ENCODE assay signal across 24 cellular contexts in genomic region chr1:154454391-154455120, GRCh38. TPM values are rescaled to one million over a fixed set of nuclear protein-coding genes. Genes with fewer than 3 reads are reported as not detected.
DNase-seq lines count a peak whose midpoint lies in the region; ATAC-seq, FAIRE-seq and TF ChIP-seq lines count a peak whose summit lies in the region.
"Had no signal": no experiment of that assay in that cellular context is flagged by ENCODE, and none has a peak within 500 bp of the region (broad histone marks: within the 10 kb centered on the region; RNA-seq: fewer than 3 reads in every experiment).

No MANE protein-coding gene starts in this region.

- H3K27me3 Mint-ChIP-seq in CD4-positive, CD25-positive, alpha-beta regulatory T cell: no peaks in the 10 kb centered on the region
- no peaks in the 10 kb centered on the region for H3K27me3 Mint-ChIP-seq in HFFc6 (ENCODE audit: insufficient read depth)
- H3K27me3 Mint-ChIP-seq: activated B cell treated with CpG ODN at 0.5 μM for 24 hours; B cell; effector memory CD8-positive, alpha-beta T cell had no signal

- H3K9me3 ChIP-seq in BLaER1 treated with 17β-estradiol and CSF1 and Interleukin-3, amounts not matched to agents 10 nM and 100 nM (replicated peaks in 1 of 11): peaks cover 0 to 8% (median 0%) of the 10 kb centered on the region in 11 experiments; a peak in 2 of 22 replicates
- no peaks in the 10 kb centered on the region for H3K9me3 ChIP-seq in CD4-positive, CD25-positive, alpha-beta regulatory T cell (ENCODE audit: control insufficient read depth in 2 of 2, low read length in 2 of 2)
- H3K9me3 ChIP-seq in GM12878 (replicated peaks; ENCODE audit: control insufficient read depth, insufficient read depth, low read length): no peaks in the 10 kb centered on the region
- H3K9me3 ChIP-seq: heart right ventricle, psoas muscle had no signal

- DNase-seq in CD4-positive, CD25-positive, alpha-beta regulatory T cell: no peak
- DNase-seq in NCI-H2107 (lab: John Stamatoyannopoulos, UW) (peak; percentile 38), GM12878 (ENCODE audit: low read depth, low spot score) (no peak), NOMO-1 treated with DMSO at 0.1 percent for 48 hours (lab: John Stamatoyannopoulos, UW; ENCODE audit: unreplicated experiment) (no peak), HFFc6 (no peak)
- no peak for DNase-seq in stimulated activated CD4-positive, alpha-beta T cell treated with anti-CD3 and anti-CD28 coated beads, Interleukin-2, amount 100 ng/mL, for 48 hours
- DNase-seq: activated B cell treated with CpG ODN at 0.5 μM for 24 hours; activated effector memory CD4-positive, alpha-beta T cell treated with Interleukin-2 at 50 U/mL for 16 hours; cerebellar nuclear complex; effector memory CD8-positive, alpha-beta T cell; heart right ventricle; Karpas-422; NCI-H748 treated with DMSO at 0.1 percent for 48 hours had no signal

- TF ChIP-seq POLR2A in GM12878 (IDR thresholded peaks at IDR 0.05; ENCODE audit: low read depth, low read length): no peak

- RAD21 ChIA-PET in GM12878 (lab: Charles Lee; ENCODE audit: unreplicated experiment): interaction anchor here (0.7 to 1.2 kb wide), 3 partner anchors 9 to 13 kb away, joined by 3 to 5 read pairs (median 4); no protein-coding TSS in a partner anchor

- peaks cover 0 to 96% (median 65%) of the 10 kb centered on the region in 11 experiments; a peak in 17 of 22 replicates for H4K20me1 ChIP-seq in BLaER1 treated with 17β-estradiol and CSF1 and Interleukin-3, amounts not matched to agents 10 nM and 100 nM
- H4K20me1 ChIP-seq in GM12878 (ENCODE audit: control insufficient read depth, insufficient read depth): no peaks in the 10 kb centered on the region

- no peak for ATAC-seq in CD4-positive, CD25-positive, alpha-beta regulatory T cell (ENCODE audit: low read depth in 2 of 2)
- ATAC-seq in GM12878 (peak; percentile 54), GM21515 (IDR thresholded peaks at IDR 0.05; ENCODE audit: unreplicated experiment) (no peak)
- ATAC-seq: effector memory CD8-positive, alpha-beta T cell; HCT116 had no signal

- peaks cover 21 to 38% (median 30%) of the 10 kb centered on the region in 10 experiments for H3K4me1 ChIP-seq in BLaER1 treated with 17β-estradiol and CSF1 and Interleukin-3, amounts not matched to agents 10 nM and 100 nM
- peaks cover 8% of the 10 kb centered on the region for H3K4me1 ChIP-seq in CD4-positive, CD25-positive, alpha-beta regulatory T cell (ENCODE audit: control insufficient read depth, insufficient read depth, low read length, poor library complexity, severe bottlenecking)
- H3K4me1 ChIP-seq in GM12878 (ENCODE audit: control insufficient read depth, insufficient read depth, low read length): peaks cover 11% of the 10 kb centered on the region; the same call in 1 of the 2 replicates
- H3K4me1 ChIP-seq: psoas muscle had no signal

- TF ChIP-seq RAD21 in GM12878 (IDR thresholded peaks at IDR 0.05; ENCODE audit: insufficient read depth, low read depth, low read length): no peak

- no peaks in the 10 kb centered on the region for H3K27me3 ChIP-seq in BLaER1 treated with 17β-estradiol and CSF1 and Interleukin-3, amounts not matched to agents 10 nM and 100 nM
- H3K27me3 ChIP-seq in CD4-positive, CD25-positive, alpha-beta regulatory T cell (ENCODE audit: control insufficient read depth, insufficient read depth, low read length): no peaks in the 10 kb centered on the region
- no peaks in the 10 kb centered on the region for H3K27me3 ChIP-seq in GM12878 (replicated peaks in 1 of 2; ENCODE audit: control insufficient read depth in 2 of 2, insufficient read depth in 2 of 2, low read length in 1 of 2)
- H3K27me3 ChIP-seq: heart right ventricle had no signal

- H3K27ac Mint-ChIP-seq in CD4-positive, CD25-positive, alpha-beta regulatory T cell: peak overlapping the region in 2 of 3 donors; percentile 78 to 83
- no peak overlapping the region for H3K27ac Mint-ChIP-seq in HFFc6
- H3K27ac Mint-ChIP-seq: activated B cell treated with CpG ODN at 0.5 μM for 24 hours; B cell; effector memory CD8-positive, alpha-beta T cell; type B pancreatic cell had no signal

- peak; percentile 38 for FAIRE-seq in GM12878 (lab: Jason Lieb, UNC)
- FAIRE-seq: small intestine had no signal

- H3K4me2 ChIP-seq in BLaER1 treated with 17β-estradiol and CSF1 and Interleukin-3, amounts not matched to agents 10 nM and 100 nM: peak overlapping the region in 7 of 11 experiments; percentile 25 to 75 (median 63); a peak in 12 of 22 replicates
- no peak overlapping the region for H3K4me2 ChIP-seq in GM12878 (ENCODE audit: control insufficient read depth, insufficient read depth)

- intact Hi-C loops in GM12878 (cut with micrococcal nuclease; ENCODE audit: unreplicated experiment): no loop called here

- peaks cover 56% of the 10 kb centered on the region for H3K36me3 Mint-ChIP-seq in CD4-positive, CD25-positive, alpha-beta regulatory T cell
- 0 out of 2 replicates have a peak, but pooled peaks cover 6% of the 10 kb centered on the region for H3K36me3 Mint-ChIP-seq in HFFc6 (ENCODE audit: low read depth)
- H3K36me3 Mint-ChIP-seq: type B pancreatic cell had no signal

- TF ChIP-seq EP300 in GM12878 (IDR thresholded peaks at IDR 0.05; ENCODE audit: borderline replicate concordance in 1 of 2, control insufficient read depth in 1 of 2, low read depth in 2 of 2, low read length in 2 of 2): no peak

- no peaks in the 10 kb centered on the region for H3K79me2 ChIP-seq in GM12878 (ENCODE audit: control insufficient read depth, insufficient read depth, low read length)

- peak overlapping the region in 1 of 11 experiments; percentile 3; a peak in 1 of 22 replicates for H3K9ac ChIP-seq in BLaER1 treated with 17β-estradiol and CSF1 and Interleukin-3, amounts not matched to agents 10 nM and 100 nM
- no peak overlapping the region for H3K9ac ChIP-seq in GM12878 (ENCODE audit: control insufficient read depth, insufficient read depth, low read length)

- peak overlapping the region in 1 of 4 donors; percentile 96 for H3K4me3 Mint-ChIP-seq in CD4-positive, CD25-positive, alpha-beta regulatory T cell
- H3K4me3 Mint-ChIP-seq in HFFc6: no peak overlapping the region
- H3K4me3 Mint-ChIP-seq: activated B cell treated with CpG ODN at 0.5 μM for 24 hours; B cell; effector memory CD8-positive, alpha-beta T cell; nephron; type B pancreatic cell had no signal

- in situ Hi-C loops in GM12878 (cut with MboI): no loop called here

- BruUV-seq in GM12878 (replicated peaks; lab: Mats Ljungman, UMichigan): no TSS peak

- H2AFZ ChIP-seq in GM12878 (ENCODE audit: control insufficient read depth, low read depth, low read length): no peak overlapping the region

- H3K9me3 Mint-ChIP-seq in CD4-positive, CD25-positive, alpha-beta regulatory T cell: no peaks in the 10 kb centered on the region
- no peaks in the 10 kb centered on the region for H3K9me3 Mint-ChIP-seq in HFFc6
- H3K9me3 Mint-ChIP-seq: activated B cell treated with CpG ODN at 0.5 μM for 24 hours; effector memory CD8-positive, alpha-beta T cell; nephron; type B pancreatic cell had no signal

- peaks cover 0 to 100% (median 98%) of the 10 kb centered on the region in 11 experiments; a peak in 20 of 22 replicates for H3K36me3 ChIP-seq in BLaER1 treated with 17β-estradiol and CSF1 and Interleukin-3, amounts not matched to agents 10 nM and 100 nM
- peaks cover 78% of the 10 kb centered on the region for H3K36me3 ChIP-seq in CD4-positive, CD25-positive, alpha-beta regulatory T cell (ENCODE audit: control insufficient read depth, insufficient read depth, low read length)
- H3K36me3 ChIP-seq in GM12878 (ENCODE audit: control insufficient read depth in 2 of 2, insufficient read depth in 2 of 2, low read length in 1 of 2): peaks cover 0 to 3% of the 10 kb centered on the region in 2 experiments; a peak in 1 of 4 replicates

- 66% methylated on average over 5 of the region's 5 CpGs for WGBS in GM12878 (ENCODE audit: insufficient coverage, insufficient replicate concordance, low lambda C conversion rate, missing lambda C conversion rate)

- H3K4me3 ChIP-seq in BLaER1 treated with 17β-estradiol and CSF1 and Interleukin-3, amounts not matched to agents 10 nM and 100 nM: no peak overlapping the region
- no peak overlapping the region for H3K4me3 ChIP-seq in CD4-positive, CD25-positive, alpha-beta regulatory T cell (ENCODE audit: low read depth, low read length)
- no peak overlapping the region for H3K4me3 ChIP-seq in GM12878
- H3K4me3 ChIP-seq: heart right ventricle, lung, psoas muscle had no signal

- no peak for TF ChIP-seq CTCF in GM12878 (IDR thresholded peaks at IDR 0.05 in 2 of 3, conservative IDR thresholded peaks at IDR 0.05 in 1 of 3; ENCODE audit: control insufficient read depth in 2 of 3, extremely low read depth in 1 of 3, insufficient read depth in 1 of 3, low read depth in 3 of 3, low read length in 3 of 3)
- no peak for TF ChIP-seq CTCF in HFFc6 (IDR thresholded peaks at IDR 0.05)

- 0 out of 22 replicates have a peak overlapping the region, but pooled peaks of 1 of the 11 experiments have one; percentile 15 for H3K27ac ChIP-seq in BLaER1 treated with 17β-estradiol and CSF1 and Interleukin-3, amounts not matched to agents 10 nM and 100 nM
- H3K27ac ChIP-seq in CD4-positive, CD25-positive, alpha-beta regulatory T cell (ENCODE audit: insufficient read depth, low read length, poor library complexity, severe bottlenecking): peak overlapping the region; percentile 11
- no peak overlapping the region for H3K27ac ChIP-seq in GM12878 (ENCODE audit: control insufficient read depth, insufficient read depth)

- SMC1A ChIA-PET in GM12878 (lab: Charles Lee; ENCODE audit: uncharacterized antibody, unreplicated experiment): interaction anchor here (0.7 to 2.1 kb wide), 9 partner anchors 9 to 101 kb away, joined by 3 to 5 read pairs (median 3); partner anchors contain the start of gene IL6R

- H3K4me1 Mint-ChIP-seq in CD4-positive, CD25-positive, alpha-beta regulatory T cell: peaks cover 0 to 37% (median 18%) of the 10 kb centered on the region in 4 donors
- peaks cover 14% of the 10 kb centered on the region for H3K4me1 Mint-ChIP-seq in HFFc6 (ENCODE audit: low read depth)
- H3K4me1 Mint-ChIP-seq: activated B cell treated with CpG ODN at 0.5 μM for 24 hours, B cell had no signal

- CTCF ChIA-PET in GM12878 (lab: Yijun Ruan, JAX): interaction anchor here (0.6 to 1.7 kb wide), 7 partner anchors 12 to 101 kb away, joined by 3 to 6 read pairs (median 4); no protein-coding TSS in a partner anchor

- POLR2A ChIA-PET in GM12878 (lab: Charles Lee): interaction anchor here (0.5 to 0.6 kb wide), 3 partner anchors 42 to 574 kb away, joined by 3 to 5 read pairs (median 4); no protein-coding TSS in a partner anchor

RNA-seq across cellular contexts. Expression of gene TDRD10, which starts 47.5 kb away (rescaled TPM):
- total RNA-seq in CD4-positive, CD25-positive, alpha-beta regulatory T cell: not detected
- not detected for polyA plus RNA-seq in CD4-positive, CD25-positive, alpha-beta regulatory T cell
- 0.31 and 1.0 TPM in 2 replicates for total RNA-seq in GM12878 (2013; cell fraction: nucleolus; rRNA removed)
- total RNA-seq in GM12878 (2014; rRNA removed) (0.05 TPM in 1 of 2 replicates, not detected in the other), GM12878 (2014; rRNA removed; fragmentation: Illumina TruSeq; extraction: Trizol) (not detected in 2 replicates), GM12878 (2021) (not detected in 2 replicates)
- polyA plus RNA-seq in GM12878 (2011; ENCODE audit: low read depth): not detected
- polyA plus RNA-seq in GM12878 (2011; rRNA removed) (not detected in 2 replicates), GM12878 (2014; fragmentation: Illumina TruSeq; extraction: Trizol) (not detected in 2 replicates), GM12878 (2014; fragmentation: Nextera tagmentation; extraction: Ambion mirVana) (not detected), GM12878 (2014; rRNA removed) (not detected in 2 replicates), GM12878 (2016; fragmentation: Nextera tagmentation; extraction: Ambion mirVana) (not detected)
- polyA plus RNA-seq in GM12878 (2011; cell fraction: cytosol; rRNA removed): not detected in 2 replicates
- 0.07 TPM in 1 of 2 replicates, not detected in the other for polyA plus RNA-seq in GM12878 (2011; cell fraction: nucleus; rRNA removed)
- 0.10 TPM in 1 of 2 replicates, not detected in the other for polyA plus RNA-seq in GM12878 (2012)
- not detected in 2 replicates for polyA minus RNA-seq in GM12878 (2011; rRNA and poly(A)+ RNA removed)
- polyA minus RNA-seq in GM12878 (2011; cell fraction: cytosol; rRNA and poly(A)+ RNA removed): not detected in 2 replicates
- not detected in 2 replicates for polyA minus RNA-seq in GM12878 (2011; cell fraction: nucleus; rRNA and poly(A)+ RNA removed)
- not detected for total RNA-seq in HFFc6 (2021; fragmentation: NEBNext Ultra II Directional; extraction: Animal tissue kit (Norgen Biotek cat#: 25700))
- total RNA-seq: activated B cell treated with CpG ODN at 0.5 μM for 24 hours, B cell, RPMI7951 had no signal
- polyA plus RNA-seq: fibroblast of lung had no signal

RNA-seq across cellular contexts. Expression of gene SHE, which starts 47.7 kb away (rescaled TPM):
- not detected for total RNA-seq in CD4-positive, CD25-positive, alpha-beta regulatory T cell
- polyA plus RNA-seq in CD4-positive, CD25-positive, alpha-beta regulatory T cell: not detected
- 1.9 and 2.2 TPM in 2 replicates for total RNA-seq in GM12878 (2013; cell fraction: nucleolus; rRNA removed)
- under 0.01 and 0.05 TPM in 2 replicates for total RNA-seq in GM12878 (2014; rRNA removed)
- total RNA-seq in GM12878 (2014; rRNA removed; fragmentation: Illumina TruSeq; extraction: Trizol): 0.04 and 0.05 TPM in 2 replicates
- total RNA-seq in GM12878 (2021): 0.05 TPM in 2 replicates
- 0.05 TPM for polyA plus RNA-seq in GM12878 (2011; ENCODE audit: low read depth)
- not detected in 2 replicates for polyA plus RNA-seq in GM12878 (2011; rRNA removed)
- under 0.01 TPM in 1 of 2 replicates, not detected in the other for polyA plus RNA-seq in GM12878 (2011; cell fraction: cytosol; rRNA removed)
- not detected in 2 replicates for polyA plus RNA-seq in GM12878 (2011; cell fraction: nucleus; rRNA removed)
- polyA plus RNA-seq in GM12878 (2012): 0.05 and 0.08 TPM in 2 replicates
- 0.03 TPM in 1 of 2 replicates, not detected in the other for polyA plus RNA-seq in GM12878 (2014; fragmentation: Illumina TruSeq; extraction: Trizol)
- under 1 TPM; 0.02 TPM for polyA plus RNA-seq in GM12878 (2014; fragmentation: Nextera tagmentation; extraction: Ambion mirVana)
- 0.03 and 0.04 TPM in 2 replicates for polyA plus RNA-seq in GM12878 (2014; rRNA removed)
- not detected for polyA plus RNA-seq in GM12878 (2016; fragmentation: Nextera tagmentation; extraction: Ambion mirVana)
- not detected in 2 replicates for polyA minus RNA-seq in GM12878 (2011; rRNA and poly(A)+ RNA removed)
- polyA minus RNA-seq in GM12878 (2011; cell fraction: cytosol; rRNA and poly(A)+ RNA removed): not detected in 2 replicates
- not detected in 2 replicates for polyA minus RNA-seq in GM12878 (2011; cell fraction: nucleus; rRNA and poly(A)+ RNA removed)
- not detected for total RNA-seq in HFFc6 (2021; fragmentation: NEBNext Ultra II Directional; extraction: Animal tissue kit (Norgen Biotek cat#: 25700))
- total RNA-seq: B cell, fibroblast of lung, RPMI7951 had no signal
- polyA plus RNA-seq: fibroblast of lung had no signal

RNA-seq across cellular contexts. Expression of gene IL6R, which starts 49.4 kb away (rescaled TPM):
- total RNA-seq in CD4-positive, CD25-positive, alpha-beta regulatory T cell: 135 TPM
- polyA plus RNA-seq in CD4-positive, CD25-positive, alpha-beta regulatory T cell: 10 to 100 TPM; 54.5 to 84.4 (median 62.2) TPM
- total RNA-seq in GM12878 (2013; cell fraction: nucleolus; rRNA removed): 50.9 and 61.1 TPM in 2 replicates
- total RNA-seq in GM12878 (2014; rRNA removed) (29.3 and 31.9 TPM in 2 replicates), GM12878 (2014; rRNA removed; fragmentation: Illumina TruSeq; extraction: Trizol) (17.4 and 18.2 TPM in 2 replicates), GM12878 (2021) (37.7 and 43.4 TPM in 2 replicates)
- 3.2 TPM for polyA plus RNA-seq in GM12878 (2011; ENCODE audit: low read depth)
- polyA plus RNA-seq in GM12878 (2011; rRNA removed) (4.0 and 6.1 TPM in 2 replicates), GM12878 (2014; fragmentation: Illumina TruSeq; extraction: Trizol) (21.7 and 23.9 TPM in 2 replicates), GM12878 (2014; fragmentation: Nextera tagmentation; extraction: Ambion mirVana) (1 to 10 TPM; 1.9 to 3.9 TPM), GM12878 (2014; rRNA removed) (34.0 and 45.3 TPM in 2 replicates), GM12878 (2016; fragmentation: Nextera tagmentation; extraction: Ambion mirVana) (10 to 100 TPM; 16.5 to 16.8 TPM)
- 10.7 and 11.6 TPM in 2 replicates for polyA plus RNA-seq in GM12878 (2011; cell fraction: cytosol; rRNA removed)
- 4.5 and 6.2 TPM in 2 replicates for polyA plus RNA-seq in GM12878 (2011; cell fraction: nucleus; rRNA removed)
- polyA plus RNA-seq in GM12878 (2012): 2.8 and 4.3 TPM in 2 replicates
- polyA minus RNA-seq in GM12878 (2011; rRNA and poly(A)+ RNA removed): 10.0 and 12.5 TPM in 2 replicates
- polyA minus RNA-seq in GM12878 (2011; cell fraction: cytosol; rRNA and poly(A)+ RNA removed): 5.1 and 6.0 TPM in 2 replicates
- 5.5 and 8.9 TPM in 2 replicates for polyA minus RNA-seq in GM12878 (2011; cell fraction: nucleus; rRNA and poly(A)+ RNA removed)
- total RNA-seq in HFFc6 (2021; fragmentation: NEBNext Ultra II Directional; extraction: Animal tissue kit (Norgen Biotek cat#: 25700)): 1 to 10 TPM; 2.0 to 3.9 (median 2.3) TPM
